ENCODE assay signal across 8 cellular contexts in the genomic region with DNA sequence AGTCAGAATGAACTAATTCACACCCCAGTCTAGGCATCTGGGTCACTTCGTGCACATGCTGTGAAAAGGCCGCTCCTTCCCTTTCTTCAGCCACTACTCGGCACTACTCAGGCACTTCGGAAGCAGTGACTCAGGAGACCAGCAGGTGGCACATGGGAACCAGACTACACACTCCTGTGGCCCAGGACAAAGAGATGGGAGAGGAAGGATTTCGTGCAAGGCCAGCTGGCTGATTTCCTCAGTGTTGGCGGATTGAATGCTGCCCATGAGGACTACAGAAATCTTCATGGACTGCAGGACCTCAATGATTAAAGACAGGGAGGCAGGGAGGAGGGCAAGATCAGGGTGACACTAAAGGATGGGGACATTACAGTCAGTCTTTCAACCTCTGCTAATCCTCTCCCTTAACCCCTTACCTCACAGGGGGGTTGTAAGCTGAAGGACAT.
DNase-seq lines count a peak whose midpoint lies in the region; ATAC-seq and TF ChIP-seq lines count a peak whose summit lies in the region.

No MANE protein-coding gene starts in this region.

- no peaks in the 10 kb centered on the region for H3K9me2 ChIP-seq in OCI-LY7 (ENCODE audit: insufficient read depth, low read length)

- intact Hi-C loops in OCI-LY7 (cut with micrococcal nuclease; ENCODE audit: unreplicated experiment) (loop anchor here (1.0 to 10.0 kb wide), 7 partner anchors 211 to 941 kb away; a partner anchor contains a TSS), thyroid gland (cut with DNase I) (loop anchor here (10.0 kb wide), 1 partner anchor 945 kb away; no protein-coding TSS in a partner anchor)

- no peaks in the 10 kb centered on the region for H3K36me3 Mint-ChIP-seq in activated T-cell treated with anti-CD3 and anti-CD28 coated beads, Interleukin-2, amount 50 U/mL, for 24 hours (ENCODE audit: low read depth)
- H3K36me3 Mint-ChIP-seq in nephron progenitor cell (ENCODE audit: low read depth), result no peaks in the 10 kb centered on the region

- no peak for TF ChIP-seq POLR2A in thyroid gland (IDR thresholded peaks at IDR 0.05)

- POLR2A ChIA-PET in OCI-LY7 (lab: Charles Lee), result interaction anchor here (0.7 to 6.7 kb wide), 19 partner anchors 10 to 682 kb away, joined by 3 to 102 read pairs (median 5); a partner anchor contains a TSS

- ATAC-seq in GM21723 (IDR thresholded peaks at IDR 0.05; ENCODE audit: unreplicated experiment), result peak; percentile 71

- no peaks in the 10 kb centered on the region for H3K9me3 ChIP-seq in OCI-LY7 (ENCODE audit: low read length)
- no peaks in the 10 kb centered on the region for H3K9me3 ChIP-seq in fibroblast of lung (ENCODE audit: control insufficient read depth, insufficient read depth, low read depth, low read length)
- H3K9me3 ChIP-seq in thyroid gland, result no peaks in the 10 kb centered on the region

- peaks cover 91% of the 10 kb centered on the region for H3K4me1 ChIP-seq in OCI-LY7 (ENCODE audit: insufficient read depth, low read length, poor library complexity, severe bottlenecking)
- H3K4me1 ChIP-seq in fibroblast of lung (ENCODE audit: control insufficient read depth, extremely low read depth, insufficient read depth, low read length), result no peaks in the 10 kb centered on the region
- H3K4me1 ChIP-seq in thyroid gland, result no peaks in the 10 kb centered on the region

- 7 to 15% methylated on average over 6 of the region's 6 CpGs for WGBS in thyroid gland, 2 donors

- H3K27me3 Mint-ChIP-seq in activated T-cell treated with anti-CD3 and anti-CD28 coated beads, Interleukin-2, amount 50 U/mL, for 24 hours, result no peaks in the 10 kb centered on the region
- no peaks in the 10 kb centered on the region for H3K27me3 Mint-ChIP-seq in nephron progenitor cell (ENCODE audit: low read depth, poor library complexity)

- no TSS peak for BruUV-seq in OCI-LY7 (replicated peaks; lab: Mats Ljungman, UMichigan)

- H3K27ac ChIP-seq in OCI-LY7 (ENCODE audit: low read depth, low read length, poor library complexity, severe bottlenecking) (peak overlapping the region; percentile 99), fibroblast of lung (ENCODE audit: insufficient read depth, low read length) (no peak overlapping the region), thyroid gland (no peak overlapping the region)

- H3K27me3 ChIP-seq in fibroblast of lung (ENCODE audit: control insufficient read depth, insufficient read depth, low read length) (peaks cover 5% of the 10 kb centered on the region), thyroid gland (no peaks in the 10 kb centered on the region)

- peak overlapping the region; percentile 60 for H3K4me2 ChIP-seq in OCI-LY7 (ENCODE audit: low read length)
- peak overlapping the region; percentile 41 for H3K4me2 ChIP-seq in fibroblast of lung (ENCODE audit: extremely low read depth, insufficient read depth, low read length)

- H3K27ac Mint-ChIP-seq in activated T-cell treated with anti-CD3 and anti-CD28 coated beads, Interleukin-2, amount 50 U/mL, for 24 hours, result no peak overlapping the region
- no peak overlapping the region for H3K27ac Mint-ChIP-seq in nephron progenitor cell

- CTCF ChIA-PET in OCI-LY7 (lab: Charles Lee; ENCODE audit: unreplicated experiment), result interaction anchor here (0.7 to 1.7 kb wide), 9 partner anchors 10 to 308 kb away, joined by 3 to 7 read pairs (median 3); no protein-coding TSS in a partner anchor

- peak; percentile 98 for TF ChIP-seq CTCF in OCI-LY7 (conservative IDR thresholded peaks at IDR 0.05; ENCODE audit: low read length)
- peak; percentile 92 to 97 for TF ChIP-seq CTCF in fibroblast of lung (conservative IDR thresholded peaks at IDR 0.05 in 1 of 2, IDR thresholded peaks at IDR 0.05 in 1 of 2; ENCODE audit: low read depth in 1 of 2, low read length in 2 of 2)
- peak; percentile 86 for TF ChIP-seq CTCF in nephron progenitor cell (IDR thresholded peaks at IDR 0.05)
- peak in 5 of 6 experiments; percentile 53 to 88 (median 82) for TF ChIP-seq CTCF in thyroid gland (IDR thresholded peaks at IDR 0.05)

- H3K36me3 ChIP-seq in OCI-LY7 (ENCODE audit: insufficient read depth, low read length) (no peaks in the 10 kb centered on the region), fibroblast of lung (ENCODE audit: control insufficient read depth, insufficient read depth, low read length) (no peaks in the 10 kb centered on the region), thyroid gland (no peaks in the 10 kb centered on the region)

- H3K9me3 Mint-ChIP-seq in activated T-cell treated with anti-CD3 and anti-CD28 coated beads, Interleukin-2, amount 50 U/mL, for 24 hours, result no peaks in the 10 kb centered on the region
- no peaks in the 10 kb centered on the region for H3K9me3 Mint-ChIP-seq in nephron progenitor cell

- H3K4me3 Mint-ChIP-seq in activated T-cell treated with anti-CD3 and anti-CD28 coated beads, Interleukin-2, amount 50 U/mL, for 24 hours, result no peak overlapping the region
- H3K4me3 Mint-ChIP-seq in nephron progenitor cell, result no peak overlapping the region

- in situ Hi-C loops in KBM-7 (cut with MboI; ENCODE audit: low pct_unique_long_range_greater_than_20kb, low sequenced_read_pairs), result no loop called here

- DNase-seq in Daoy (ENCODE audit: low read depth), result peak; percentile 85
- DNase-seq in KBM-7, result peak; percentile 84
- DNase-seq in OCI-LY7 (ENCODE audit: low spot score), result peak; percentile 95
- DNase-seq in activated T-cell treated with anti-CD3 and anti-CD28 coated beads, Interleukin-2, amount 50 U/mL, for 24 hours, result peak; percentile 66
- DNase-seq in fibroblast of lung (ENCODE audit: low read depth in 2 of 2), result peak; percentile 74 to 82
- DNase-seq in nephron progenitor cell, result peak; percentile 78
- DNase-seq in thyroid gland, result peak; percentile 73 to 81

- H3K4me3 ChIP-seq in OCI-LY7 (ENCODE audit: low read depth, low read length, poor library complexity, severe bottlenecking), result peak overlapping the region; percentile 10
- H3K4me3 ChIP-seq in fibroblast of lung (replicated peaks in 1 of 4; ENCODE audit: control extremely low read depth in 1 of 4, insufficient read depth in 1 of 4, low read depth in 3 of 4, low read length in 4 of 4), result peak overlapping the region in 1 of 4 experiments; percentile 31
- no peak overlapping the region for H3K4me3 ChIP-seq in thyroid gland (replicated peaks in 1 of 3)

- H4K20me1 ChIP-seq in OCI-LY7 (ENCODE audit: insufficient read depth, low read length) (no peaks in the 10 kb centered on the region), fibroblast of lung (ENCODE audit: control insufficient read depth, extremely low read depth, insufficient read depth, low read length) (no peaks in the 10 kb centered on the region)

- H2AFZ ChIP-seq in OCI-LY7 (ENCODE audit: low read length) (peak overlapping the region; percentile 39; the same call in 1 of the 2 replicates), fibroblast of lung (ENCODE audit: low read length) (peak overlapping the region; percentile 65)

- H3K9ac ChIP-seq in fibroblast of lung (ENCODE audit: insufficient read depth, low read length), result no peak overlapping the region

- H3K79me2 ChIP-seq in OCI-LY7 (ENCODE audit: insufficient read depth, low read depth, low read length) (no peaks in the 10 kb centered on the region), fibroblast of lung (ENCODE audit: control insufficient read depth, insufficient read depth, low read length) (no peaks in the 10 kb centered on the region)

- peaks cover 6% of the 10 kb centered on the region for H3K4me1 Mint-ChIP-seq in activated T-cell treated with anti-CD3 and anti-CD28 coated beads, Interleukin-2, amount 50 U/mL, for 24 hours (ENCODE audit: low read depth)
- H3K4me1 Mint-ChIP-seq in nephron progenitor cell, result peaks cover 19% of the 10 kb centered on the region
